In genomic region chr19:45152504-45153338, GRCh38 we compare ENCODE assay signal across 8 cellular contexts. TPM values are rescaled to one million over a fixed set of nuclear protein-coding genes. Genes with fewer than 3 reads are reported as not detected.
A peak's percentile ranks its signal among the peaks of the same experiment; 100 is the strongest.
DNase-seq lines count a peak whose midpoint lies in the region; ATAC-seq and TF ChIP-seq lines count a peak whose summit lies in the region.

No MANE protein-coding gene starts in this region.

- H3K4me1 Mint-ChIP-seq in activated CD8-positive, alpha-beta T cell treated with anti-CD3 and anti-CD28 coated beads, Interleukin-2, amount 10 ng/mL, durations not matched to agents 7 days and 5 days (ENCODE audit: low read depth), result peaks cover 34% of the 10 kb centered on the region

- H2BK12ac ChIP-seq in neuronal stem cell (ENCODE audit: low read length), result peak overlapping the region; percentile 81

- TF ChIP-seq CTCF in GM20000 (IDR thresholded peaks at IDR 0.05; ENCODE audit: extremely low read depth, missing control alignments), result no peak

- H2AFZ ChIP-seq in neuronal stem cell (ENCODE audit: low read length), result no peak overlapping the region

- DNase-seq in GM20000 (ENCODE audit: low spot score), result peak; percentile 82
- peak; percentile 74 for DNase-seq in activated CD8-positive, alpha-beta T cell treated with anti-CD3 and anti-CD28 coated beads, Interleukin-2, amount 10 ng/mL, durations not matched to agents 7 days and 5 days
- no peak for DNase-seq in neuronal stem cell (ENCODE audit: low spot score)
- DNase-seq in ureter (ENCODE audit: low spot score), result peak; percentile 66
- DNase-seq in glomerular visceral epithelial cell (ENCODE audit: extremely low spot score), result no peak

- no peaks in the 10 kb centered on the region for H3K9me3 Mint-ChIP-seq in activated CD8-positive, alpha-beta T cell treated with anti-CD3 and anti-CD28 coated beads, Interleukin-2, amount 10 ng/mL, durations not matched to agents 7 days and 5 days (ENCODE audit: insufficient read depth)

- H4K91ac ChIP-seq in neuronal stem cell (ENCODE audit: low read depth, low read length, poor library complexity), result no peak overlapping the region

- peak overlapping the region; percentile 96 for H3K18ac ChIP-seq in neuronal stem cell (ENCODE audit: low read length)

- peak overlapping the region; percentile 94 for H2BK15ac ChIP-seq in neuronal stem cell (ENCODE audit: low read length)

- H3K27ac ChIP-seq in esophagus (ENCODE audit: low read depth in 2 of 2, low read length in 1 of 2) (no peak overlapping the region), neuronal stem cell (replicated peaks; ENCODE audit: low read length) (no peak overlapping the region)

- peak overlapping the region; percentile 63 for H3K4me3 Mint-ChIP-seq in activated CD8-positive, alpha-beta T cell treated with anti-CD3 and anti-CD28 coated beads, Interleukin-2, amount 10 ng/mL, durations not matched to agents 7 days and 5 days

- peaks cover 0 to 3% of the 10 kb centered on the region in 2 donors for H3K9me3 ChIP-seq in esophagus (ENCODE audit: control insufficient read depth in 2 of 2, insufficient read depth in 1 of 2, low read depth in 1 of 2, low read length in 1 of 2)
- peaks cover 0 to 10% of the 10 kb centered on the region in 2 donors for H3K9me3 ChIP-seq in neuronal stem cell (replicated peaks in 1 of 2; ENCODE audit: control insufficient read depth in 2 of 2, insufficient read depth in 1 of 2, low read depth in 1 of 2, low read length in 2 of 2)

- peaks cover 16 to 48% of the 10 kb centered on the region in 2 donors for H3K4me1 ChIP-seq in esophagus (ENCODE audit: control insufficient read depth in 2 of 2, insufficient read depth in 2 of 2, low read length in 1 of 2)
- peaks cover 0 to 13% of the 10 kb centered on the region in 2 donors for H3K4me1 ChIP-seq in neuronal stem cell (ENCODE audit: control insufficient read depth in 2 of 2, insufficient read depth in 1 of 2, low read depth in 1 of 2, low read length in 2 of 2)

- peak overlapping the region; percentile 93 for H3K9ac ChIP-seq in neuronal stem cell (ENCODE audit: low read depth, low read length, poor library complexity)

- peaks cover 33% of the 10 kb centered on the region for H3K27me3 Mint-ChIP-seq in activated CD8-positive, alpha-beta T cell treated with anti-CD3 and anti-CD28 coated beads, Interleukin-2, amount 10 ng/mL, durations not matched to agents 7 days and 5 days (ENCODE audit: low read depth)

- POLR2A ChIA-PET in activated CD8-positive, alpha-beta T cell treated with anti-CD3 and anti-CD28 coated beads, Interleukin-2, amount 10 ng/mL, durations not matched to agents 7 days and 5 days (lab: Charles Lee), result interaction anchor here (2.5 kb wide), 1 partner anchor 25 kb away, joined by 10 read pairs; the partner anchor contains the start of genes BLOC1S3 and TRAPPC6A

- H2AK5ac ChIP-seq in neuronal stem cell (ENCODE audit: low read depth, low read length), result peak overlapping the region; percentile 98

- H3K23ac ChIP-seq in neuronal stem cell (ENCODE audit: low read depth, low read length, poor library complexity), result peak overlapping the region; percentile 100

- CTCF ChIA-PET in activated CD8-positive, alpha-beta T cell treated with anti-CD3 and anti-CD28 coated beads, Interleukin-2, amount 10 ng/mL, durations not matched to agents 7 days and 5 days (lab: Charles Lee), result interaction anchor here (0.7 to 1.1 kb wide), 4 partner anchors 12 to 96 kb away, joined by 3 to 6 read pairs (median 3); partner anchors contain the start of genes BLOC1S3 and TRAPPC6A

- H2BK5ac ChIP-seq in neuronal stem cell (ENCODE audit: low read length), result peak overlapping the region; percentile 85

- peak overlapping the region; percentile 77 for H3K27ac Mint-ChIP-seq in activated CD8-positive, alpha-beta T cell treated with anti-CD3 and anti-CD28 coated beads, Interleukin-2, amount 10 ng/mL, durations not matched to agents 7 days and 5 days

- H3K4me2 ChIP-seq in neuronal stem cell (ENCODE audit: insufficient read depth, low read length, poor library complexity, severe bottlenecking), result peak overlapping the region; percentile 44

- H2BK120ac ChIP-seq in neuronal stem cell (ENCODE audit: low read depth, low read length), result peak overlapping the region; percentile 31

- peak overlapping the region; percentile 99 for H3K14ac ChIP-seq in neuronal stem cell (ENCODE audit: low read length)

- H3K36me3 ChIP-seq in esophagus (ENCODE audit: control insufficient read depth in 2 of 2, insufficient read depth in 2 of 2, low read length in 1 of 2) (peaks cover 0 to 5% of the 10 kb centered on the region in 2 donors), neuronal stem cell (replicated peaks in 1 of 2; ENCODE audit: control insufficient read depth in 2 of 2, insufficient read depth in 2 of 2, low read length in 2 of 2) (peaks cover 0 to 17% of the 10 kb centered on the region in 2 donors)

- WGBS in esophagus, 2 donors, result 4 to 7% methylated on average over 84 to 91 of the region's 91 CpGs
- WGBS in neuronal stem cell (ENCODE audit: extremely low coverage in 2 of 2, insufficient read length in 2 of 2, insufficient replicate concordance in 1 of 2), 2 donors, result no CpG with 5 or more reads among the region's 91 CpGs

- H3K27me3 ChIP-seq in esophagus (ENCODE audit: control insufficient read depth in 1 of 2, insufficient read depth in 2 of 2, low read length in 2 of 2), result no peaks in the 10 kb centered on the region
- H3K27me3 ChIP-seq in neuronal stem cell (ENCODE audit: control insufficient read depth in 3 of 3, insufficient read depth in 3 of 3, low read depth in 1 of 3, low read length in 3 of 3), result peaks cover 0 to 35% (median 14%) of the 10 kb centered on the region in 3 experiments

- peak; percentile 54 for ATAC-seq in activated CD8-positive, alpha-beta T cell treated with anti-CD3 and anti-CD28 coated beads, Interleukin-2, amount 10 ng/mL, durations not matched to agents 7 days and 5 days
- ATAC-seq in GM21717 (IDR thresholded peaks at IDR 0.05; ENCODE audit: unreplicated experiment), result no peak
- no peak for ATAC-seq in GM21528 (IDR thresholded peaks at IDR 0.05; ENCODE audit: low FRiP score, unreplicated experiment)

- peaks cover 4% of the 10 kb centered on the region for H3K79me1 ChIP-seq in neuronal stem cell (ENCODE audit: low read depth, low read length)

- H4K8ac ChIP-seq in neuronal stem cell (ENCODE audit: low read depth, low read length), result no peak overlapping the region

- peaks cover 16% of the 10 kb centered on the region for H3K36me3 Mint-ChIP-seq in activated CD8-positive, alpha-beta T cell treated with anti-CD3 and anti-CD28 coated beads, Interleukin-2, amount 10 ng/mL, durations not matched to agents 7 days and 5 days (ENCODE audit: low read depth)

- H3K4ac ChIP-seq in neuronal stem cell (ENCODE audit: low read length), result peak overlapping the region; percentile 61

- H3K4me3 ChIP-seq in esophagus (ENCODE audit: low read depth in 1 of 2, low read length in 2 of 2) (peak overlapping the region; percentile 20 to 30), neuronal stem cell (ENCODE audit: low read length in 2 of 2) (peak overlapping the region in 1 of 2 donors; percentile 66)

RNA-seq across cellular contexts. Expression of gene NKPD1, which starts 8.1 kb away (rescaled TPM):
- under 1 TPM; 0.16 to 0.24 TPM for total RNA-seq in activated CD8-positive, alpha-beta T cell treated with anti-CD3 and anti-CD28 coated beads, Interleukin-2, amount 10 ng/mL, durations not matched to agents 7 days and 5 days
- 1 to 10 TPM in 1 of 2 donors, under 1 TPM in 1; 0.61 to 1.3 TPM for polyA plus RNA-seq in esophagus
- polyA plus RNA-seq in neuronal stem cell (2013, experiment 1 of 2), result 0.28 TPM
- 0.33 TPM for polyA plus RNA-seq in neuronal stem cell (2013, experiment 2 of 2)
- 0.60 TPM for total RNA-seq in ureter

RNA-seq across cellular contexts. Expression of gene TRAPPC6A, which starts 25.3 kb away (rescaled TPM):
- total RNA-seq in activated CD8-positive, alpha-beta T cell treated with anti-CD3 and anti-CD28 coated beads, Interleukin-2, amount 10 ng/mL, durations not matched to agents 7 days and 5 days, result 10 to 100 TPM; 54.0 to 55.5 TPM
- polyA plus RNA-seq in esophagus, result 10 to 100 TPM; 25.9 to 26.4 TPM
- polyA plus RNA-seq in neuronal stem cell (2013, experiment 1 of 2), result 50.4 TPM
- polyA plus RNA-seq in neuronal stem cell (2013, experiment 2 of 2), result 51.0 TPM
- 37.7 TPM for total RNA-seq in ureter

RNA-seq across cellular contexts. Expression of gene BLOC1S3, which starts 25.9 kb away (rescaled TPM):
- 10 to 100 TPM; 16.0 to 16.7 TPM for total RNA-seq in activated CD8-positive, alpha-beta T cell treated with anti-CD3 and anti-CD28 coated beads, Interleukin-2, amount 10 ng/mL, durations not matched to agents 7 days and 5 days
- polyA plus RNA-seq in esophagus, result 1 to 10 TPM; 2.2 to 3.1 TPM
- polyA plus RNA-seq in neuronal stem cell (2013, experiment 1 of 2), result 3.6 TPM
- 3.7 TPM for polyA plus RNA-seq in neuronal stem cell (2013, experiment 2 of 2)
- total RNA-seq in ureter, result 15.0 TPM

RNA-seq across cellular contexts. Expression of gene PPP1R37, which starts 59.7 kb away (rescaled TPM):
- total RNA-seq in activated CD8-positive, alpha-beta T cell treated with anti-CD3 and anti-CD28 coated beads, Interleukin-2, amount 10 ng/mL, durations not matched to agents 7 days and 5 days, result 10 to 100 TPM; 28.3 to 29.2 TPM
- 10 to 100 TPM; 17.5 to 43.1 TPM for polyA plus RNA-seq in esophagus
- 15.6 TPM for polyA plus RNA-seq in neuronal stem cell (2013, experiment 1 of 2)
- 15.8 TPM for polyA plus RNA-seq in neuronal stem cell (2013, experiment 2 of 2)
- total RNA-seq in ureter, result 89.3 TPM

Comparison
In these comparisons a context has a peak if more than half of its experiments do, and no peak if none do; other contexts are left out.
1. DNase-seq: peak in GM20000 (single experiment), activated CD8-positive, alpha-beta T cell treated with anti-CD3 and anti-CD28 coated beads, Interleukin-2, amount 10 ng/mL, durations not matched to agents 7 days and 5 days (single experiment) and ureter (single experiment); none in neuronal stem cell (single experiment) and glomerular visceral epithelial cell (single experiment).